ENCODE assay signal across 16 cellular contexts in the genomic region with DNA sequence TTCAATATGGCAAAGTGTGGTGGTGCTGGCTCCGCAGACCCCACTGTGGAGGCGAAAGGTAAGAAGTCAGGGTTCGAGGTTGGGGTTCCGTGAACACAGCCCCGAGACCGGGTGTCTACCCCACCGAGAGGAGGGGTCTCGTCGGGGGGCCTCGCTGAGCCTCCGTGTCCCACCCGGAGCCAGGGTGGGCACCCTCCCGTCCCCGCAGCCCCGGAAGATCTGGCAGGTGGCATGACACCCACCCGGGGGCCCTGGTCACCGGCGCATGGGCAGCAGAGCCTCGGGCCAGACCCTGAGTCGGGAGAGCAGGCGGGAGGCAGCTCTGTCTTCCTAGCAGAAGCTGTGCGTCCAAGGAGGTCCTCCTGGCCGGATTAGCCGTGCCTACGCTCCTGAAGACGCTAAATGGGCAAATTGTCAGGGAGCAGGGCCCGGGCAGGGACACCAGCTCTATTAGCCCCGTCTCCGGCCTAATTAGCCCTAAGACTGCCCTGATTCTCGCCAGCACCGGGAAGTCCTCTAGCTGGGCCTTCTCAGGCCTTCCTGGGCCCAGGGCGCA. TPM values are rescaled to one million over a fixed set of nuclear protein-coding genes. Genes with fewer than 3 reads are reported as not detected.
DNase-seq lines count a peak whose midpoint lies in the region; ATAC-seq and TF ChIP-seq lines count a peak whose summit lies in the region.
"Had no signal": no experiment of that assay in that cellular context is flagged by ENCODE, and none has a peak within 500 bp of the region (broad histone marks: within the 10 kb centered on the region; RNA-seq: fewer than 3 reads in every experiment).

No MANE protein-coding gene starts in this region.

- H3K4me1 Mint-ChIP-seq in chondrocyte (ENCODE audit: low read depth), result no peaks in the 10 kb centered on the region
- H3K4me1 Mint-ChIP-seq in nephron progenitor cell, result peaks cover 62% of the 10 kb centered on the region

- H3K4me3 ChIP-seq in left ventricle myocardium inferior (no peak overlapping the region), aorta (ENCODE audit: low read length in 2 of 2) (no peak overlapping the region)

- H3K36me3 ChIP-seq in left ventricle myocardium inferior (no peaks in the 10 kb centered on the region), aorta (ENCODE audit: control insufficient read depth in 1 of 2, insufficient read depth in 2 of 2, low read length in 1 of 2) (no peaks in the 10 kb centered on the region)

- H3K27ac Mint-ChIP-seq in chondrocyte (ENCODE audit: unreplicated experiment) (no peak overlapping the region), nephron progenitor cell (no peak overlapping the region)

- H3K9me3 Mint-ChIP-seq in chondrocyte (ENCODE audit: low read depth) (no peaks in the 10 kb centered on the region), nephron progenitor cell (no peaks in the 10 kb centered on the region)

- no peak for ATAC-seq in left cardiac atrium
- no peak for ATAC-seq in aorta (ENCODE audit: low FRiP score)
- ATAC-seq in GM21390 (IDR thresholded peaks at IDR 0.05; ENCODE audit: unreplicated experiment), result no peak

- no peaks in the 10 kb centered on the region for H3K9me3 ChIP-seq in left ventricle myocardium inferior (replicated peaks)
- H3K9me3 ChIP-seq in aorta (ENCODE audit: control insufficient read depth, low read length), result no peaks in the 10 kb centered on the region
- H3K9me3 ChIP-seq: Caco-2 had no signal

- H3K4me3 Mint-ChIP-seq in chondrocyte (ENCODE audit: unreplicated experiment) (no peak overlapping the region), nephron progenitor cell (peak overlapping the region; percentile 70)

- TF ChIP-seq CTCF in left ventricle myocardium inferior (IDR thresholded peaks at IDR 0.05; ENCODE audit: borderline replicate concordance), result no peak
- no peak for TF ChIP-seq CTCF in chondrocyte (IDR thresholded peaks at IDR 0.05)
- no peak for TF ChIP-seq CTCF in nephron progenitor cell (IDR thresholded peaks at IDR 0.05)

- H3K36me3 Mint-ChIP-seq in chondrocyte (ENCODE audit: low read depth) (no peaks in the 10 kb centered on the region), nephron progenitor cell (ENCODE audit: low read depth) (no peaks in the 10 kb centered on the region)
- H3K36me3 Mint-ChIP-seq: CD14-positive monocyte had no signal

- intact Hi-C loops in left cardiac atrium (cut with DNase I) (no loop called here), left ventricle myocardium inferior (cut with micrococcal nuclease) (no loop called here), aorta (cut with DNase I) (no loop called here)

- H3K27ac ChIP-seq in left ventricle myocardium inferior (replicated peaks), result no peak overlapping the region
- H3K27ac ChIP-seq in aorta (ENCODE audit: low read depth in 1 of 2, low read length in 2 of 2), result no peak overlapping the region
- H3K27ac ChIP-seq: RWPE1 had no signal

- H3K27me3 Mint-ChIP-seq in chondrocyte (ENCODE audit: low read depth) (peaks cover 7% of the 10 kb centered on the region), nephron progenitor cell (ENCODE audit: low read depth, poor library complexity) (peaks cover 21% of the 10 kb centered on the region)

- H3K4me1 ChIP-seq in left ventricle myocardium inferior, result peaks cover 14% of the 10 kb centered on the region
- no peaks in the 10 kb centered on the region for H3K4me1 ChIP-seq in aorta (ENCODE audit: control insufficient read depth in 1 of 2, insufficient read depth in 2 of 2, low read length in 2 of 2)

- H3K27me3 ChIP-seq in left ventricle myocardium inferior (ENCODE audit: low read depth) (peaks cover 100% of the 10 kb centered on the region), aorta (ENCODE audit: control insufficient read depth in 1 of 2, insufficient read depth in 2 of 2, low read length in 1 of 2) (no peaks in the 10 kb centered on the region)

- WGBS in aorta, 2 donors, result 87 to 90% methylated on average over 32 of the region's 32 CpGs

- DNase-seq in left cardiac atrium (peak; percentile 17), left ventricle myocardium inferior (no peak), chondrocyte (ENCODE audit: low spot score) (peak; percentile 74), nephron progenitor cell (no peak), aorta (peak; percentile 32 to 73), NCI-H2029 treated with DMSO at 0.1 percent for 48 hours (lab: John Stamatoyannopoulos, UW) (no peak)
- no peak for DNase-seq in stimulated activated CD8-positive, alpha-beta memory T cell treated with anti-CD3 and anti-CD28 coated beads, Interleukin-4, amount 100 ng/mL, for 48 hours
- DNase-seq: Caco-2, DMS53, NCI-H146, NCI-H226, NCI-H526 treated with DMSO at 0.1 percent for 48 hours had no signal

RNA-seq across cellular contexts. Expression of gene UNCX, which starts 56.4 kb away (rescaled TPM):
- total RNA-seq in left cardiac atrium (not detected), left ventricle myocardium inferior (not detected), chondrocyte (not detected in 3 replicates), aorta (not detected)
- not detected for polyA plus RNA-seq in aorta
- total RNA-seq: Caco-2, HT-29 had no signal
- polyA plus RNA-seq: CD14-positive monocyte had no signal

Comparison
In these comparisons a context has a peak if more than half of its experiments do, and no peak if none do; other contexts are left out.
1. DNase-seq: peak in left cardiac atrium (single experiment), chondrocyte (single experiment) and aorta (2 of 2); none in left ventricle myocardium inferior (single experiment), nephron progenitor cell (single experiment), NCI-H2029 treated with DMSO at 0.1 percent for 48 hours (single experiment) and stimulated activated CD8-positive, alpha-beta memory T cell treated with anti-CD3 and anti-CD28 coated beads, Interleukin-4, amount 100 ng/mL, for 48 hours (single experiment).